16 cellular contexts compared by ENCODE assay signal in genomic region chr9:113164536-113165300, GRCh38. TPM values are rescaled to one million over a fixed set of nuclear protein-coding genes. Genes with fewer than 3 reads are reported as not detected.
DNase-seq lines count a peak whose midpoint lies in the region; ATAC-seq and TF ChIP-seq lines count a peak whose summit lies in the region.
"Had no signal": no experiment of that assay in that cellular context is flagged by ENCODE, and none has a peak within 500 bp of the region (broad histone marks: within the 10 kb centered on the region; RNA-seq: fewer than 3 reads in every experiment).

No MANE protein-coding gene starts in this region.

- ATAC-seq in HG03565 (IDR thresholded peaks at IDR 0.05; ENCODE audit: unreplicated experiment) (no peak), GM18517 (IDR thresholded peaks at IDR 0.05; ENCODE audit: unreplicated experiment) (no peak)
- ATAC-seq: activated T-cell treated with anti-CD3 and anti-CD28 coated beads, Interleukin-2, amount 50 U/mL, for 72 hours had no signal

- no peaks in the 10 kb centered on the region for H3K9me3 ChIP-seq in prostate gland

- peaks cover 15 to 20% of the 10 kb centered on the region in 2 donors for H3K36me3 ChIP-seq in prostate gland

- intact Hi-C loops in prostate gland (cut with DNase I) = no loop called here

- H3K27me3 ChIP-seq in prostate gland (replicated peaks; ENCODE audit: insufficient read depth) = no peaks in the 10 kb centered on the region

- H3K4me1 ChIP-seq in prostate gland (replicated peaks) = no peaks in the 10 kb centered on the region

- no peak overlapping the region for H3K27ac ChIP-seq in prostate gland
- H3K27ac ChIP-seq: HL-60 had no signal

- 54% methylated on average over 4 of the region's 4 CpGs for WGBS in prostate gland

- TF ChIP-seq POLR2A in erythroblast (IDR thresholded peaks at IDR 0.05; ENCODE audit: low read length) (no peak), prostate gland (IDR thresholded peaks at IDR 0.05) (no peak)

- TF ChIP-seq CTCF in prostate gland (IDR thresholded peaks at IDR 0.05) = no peak

- DNase-seq in A172 (ENCODE audit: low spot score) (peak; percentile 23), NCI-H2196 (lab: John Stamatoyannopoulos, UW; ENCODE audit: unreplicated experiment) (peak; percentile 33), erythroblast (lab: John Stamatoyannopoulos, UW) (peak; percentile 29 to 42), medulla oblongata (ENCODE audit: extremely low spot score) (peak; percentile 88), activated T-cell treated with anti-CD3 and anti-CD28 coated beads for 4 hours (no peak), prostate gland (ENCODE audit: low spot score) (no peak)
- DNase-seq: ACHN; activated T-cell treated with anti-CD3 and anti-CD28 coated beads, Interleukin-2, amount 50 U/mL, for 72 hours; mammary epithelial cell; NCI-H1092; NCI-H526; SHP77; trophoblast cell had no signal

- no peak overlapping the region for H3K4me3 ChIP-seq in prostate gland

RNA-seq across cellular contexts. Expression of gene SLC31A2, which starts 13.9 kb away (rescaled TPM):
- total RNA-seq in A172 (2014; rRNA removed; shearing (Covaris generic)) = 10.2 and 10.5 TPM in 2 replicates
- 10 to 100 TPM in 1 of 2 donors, 1 to 10 TPM in 1; 8.8 to 34.3 TPM for total RNA-seq in prostate gland

RNA-seq across cellular contexts. Expression of gene FKBP15, which starts 56.4 kb away (rescaled TPM):
- 23.7 and 24.3 TPM in 2 replicates for total RNA-seq in A172 (2014; rRNA removed; shearing (Covaris generic))
- total RNA-seq in prostate gland = 10 to 100 TPM; 22.5 to 25.7 TPM

RNA-seq across cellular contexts. Expression of gene SLC31A1, which starts 56.6 kb away (rescaled TPM):
- 15.3 and 16.2 TPM in 2 replicates for total RNA-seq in A172 (2014; rRNA removed; shearing (Covaris generic))
- 10 to 100 TPM; 22.8 to 68.5 TPM for total RNA-seq in prostate gland

Comparison
In these comparisons a context has a peak if more than half of its experiments do, and no peak if none do; other contexts are left out.
1. DNase-seq: peak in A172 (single experiment), NCI-H2196 (single experiment), erythroblast (2 of 2) and medulla oblongata (single experiment); none in activated T-cell treated with anti-CD3 and anti-CD28 coated beads for 4 hours (single experiment) and prostate gland (single experiment).